8 cellular contexts compared by ENCODE assay signal in genomic region chr9:20622330-20623020, GRCh38. TPM values are rescaled to one million over a fixed set of nuclear protein-coding genes. Genes with fewer than 3 reads are reported as not detected.
A peak's percentile ranks its signal among the peaks of the same experiment; 100 is the strongest.
DNase-seq lines count a peak whose midpoint lies in the region; ATAC-seq and FAIRE-seq lines count a peak whose summit lies in the region.

Gene MLLT3 (minus strand): TSS chr9:20622499.

- ATAC-seq in GM21723 (IDR thresholded peaks at IDR 0.05; ENCODE audit: unreplicated experiment) = peak; percentile 78
- ATAC-seq in activated T-helper 17 cell treated with anti-CD3 and anti-CD28 coated beads, Interleukin-2, amount 50 U/mL, for 72 hours (replicated peaks) = peak; percentile 86
- peak; percentile 93 to 96 for ATAC-seq in natural killer cell treated with Interleukin-12 subunit alpha and Interleukin-12 subunit beta and Interleukin-15 and Interleukin-18, amount 100 ng/mL, for 72 hours

- peak; percentile 16 for FAIRE-seq in RCC 7860 (lab: Jason Lieb, UNC)

- H3K9me3 Mint-ChIP-seq in activated T-helper 17 cell treated with anti-CD3 and anti-CD28 coated beads, Interleukin-2, amount 50 U/mL, for 72 hours = no peaks in the 10 kb centered on the region
- no peaks in the 10 kb centered on the region for H3K9me3 Mint-ChIP-seq in natural killer cell treated with Interleukin-12 subunit alpha and Interleukin-12 subunit beta and Interleukin-15 and Interleukin-18, amount 100 ng/mL, for 72 hours

- peaks cover 43% of the 10 kb centered on the region for H3K36me3 Mint-ChIP-seq in activated T-helper 17 cell treated with anti-CD3 and anti-CD28 coated beads, Interleukin-2, amount 50 U/mL, for 72 hours (ENCODE audit: low read depth)
- H3K36me3 Mint-ChIP-seq in natural killer cell treated with Interleukin-12 subunit alpha and Interleukin-12 subunit beta and Interleukin-15 and Interleukin-18, amount 100 ng/mL, for 72 hours = no peaks in the 10 kb centered on the region

- H3K4me1 Mint-ChIP-seq in activated T-helper 17 cell treated with anti-CD3 and anti-CD28 coated beads, Interleukin-2, amount 50 U/mL, for 72 hours = peaks cover 31% of the 10 kb centered on the region
- H3K4me1 Mint-ChIP-seq in natural killer cell treated with Interleukin-12 subunit alpha and Interleukin-12 subunit beta and Interleukin-15 and Interleukin-18, amount 100 ng/mL, for 72 hours (ENCODE audit: low read depth in 2 of 2) = peaks cover 33 to 42% of the 10 kb centered on the region in 2 donors

- no peaks in the 10 kb centered on the region for H3K27me3 Mint-ChIP-seq in activated T-helper 17 cell treated with anti-CD3 and anti-CD28 coated beads, Interleukin-2, amount 50 U/mL, for 72 hours
- no peaks in the 10 kb centered on the region for H3K27me3 Mint-ChIP-seq in natural killer cell treated with Interleukin-12 subunit alpha and Interleukin-12 subunit beta and Interleukin-15 and Interleukin-18, amount 100 ng/mL, for 72 hours

- H3K4me3 Mint-ChIP-seq in activated T-helper 17 cell treated with anti-CD3 and anti-CD28 coated beads, Interleukin-2, amount 50 U/mL, for 72 hours = peak within 1 kb of the TSS; percentile 92
- peak within 1 kb of the TSS; percentile 97 for H3K4me3 Mint-ChIP-seq in natural killer cell treated with Interleukin-12 subunit alpha and Interleukin-12 subunit beta and Interleukin-15 and Interleukin-18, amount 100 ng/mL, for 72 hours

- peak within 1 kb of the TSS; percentile 95 for H3K27ac Mint-ChIP-seq in activated T-helper 17 cell treated with anti-CD3 and anti-CD28 coated beads, Interleukin-2, amount 50 U/mL, for 72 hours
- peak within 1 kb of the TSS; percentile 78 to 81 for H3K27ac Mint-ChIP-seq in natural killer cell treated with Interleukin-12 subunit alpha and Interleukin-12 subunit beta and Interleukin-15 and Interleukin-18, amount 100 ng/mL, for 72 hours

- DNase-seq in DMS53 treated with DMSO at 0.1 percent for 48 hours (lab: John Stamatoyannopoulos, UW; ENCODE audit: unreplicated experiment) (peak; percentile 68), KG1 (lab: John Stamatoyannopoulos, UW) (peak; percentile 74), RCC 7860 (ENCODE audit: low spot score) (peak; percentile 83), fibroblast of peridontal ligament (ENCODE audit: extremely low read depth) (peak; percentile 93)
- DNase-seq in natural killer cell treated with Interleukin-12 subunit alpha and Interleukin-12 subunit beta and Interleukin-15 and Interleukin-18, amount 100 ng/mL, for 72 hours (ENCODE audit: low spot score) = peak; percentile 98
- DNase-seq in stimulated activated naive CD4-positive, alpha-beta T cell treated with Interleukin-2 at 50 U/mL for 16 hours (lab: John Stamatoyannopoulos, UW) = peak; percentile 97

RNA-seq across cellular contexts. Expression of gene MLLT3, which starts in this region (rescaled TPM):
- 10 to 100 TPM; 45.7 to 54.9 TPM for total RNA-seq in activated T-helper 17 cell treated with anti-CD3 and anti-CD28 coated beads, Interleukin-2, amount 50 U/mL, for 72 hours
- 10 to 100 TPM; 15.7 to 29.7 TPM for total RNA-seq in natural killer cell treated with Interleukin-12 subunit alpha and Interleukin-12 subunit beta and Interleukin-15 and Interleukin-18, amount 100 ng/mL, for 72 hours

Comparison
In these comparisons a context has a peak if more than half of its experiments do, and no peak if none do; other contexts are left out.
1. Peak in every context shown above with its lines: DNase-seq and ATAC-seq.